In the genomic region with DNA sequence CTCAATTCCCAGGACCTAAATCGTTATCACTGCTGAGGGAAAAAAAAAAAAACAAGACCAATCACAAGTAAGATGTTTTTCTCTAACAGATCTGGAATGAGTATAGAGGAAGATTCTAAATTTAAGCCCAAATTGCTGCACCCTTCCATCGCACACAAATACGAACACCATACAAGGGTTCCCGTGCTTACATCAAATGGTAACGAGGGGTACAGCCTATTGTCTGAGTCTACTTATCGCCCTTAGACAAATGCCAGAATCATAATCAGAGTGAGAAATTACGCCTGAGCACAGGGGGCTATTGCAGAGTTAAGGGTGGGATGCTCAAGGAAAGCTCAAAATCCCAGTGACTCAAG, we compare ENCODE assay signal across 8 cellular contexts. TPM values are rescaled to one million over a fixed set of nuclear protein-coding genes. Genes with fewer than 3 reads are reported as not detected.
DNase-seq lines count a peak whose midpoint lies in the region; ATAC-seq, FAIRE-seq and TF ChIP-seq lines count a peak whose summit lies in the region.

No MANE protein-coding gene starts in this region.

- TF ChIP-seq POLR2A in suprapubic skin (IDR thresholded peaks at IDR 0.05), result no peak

- peaks cover 31% of the 10 kb centered on the region for H3K4me1 ChIP-seq in CD4-positive, CD25-positive, alpha-beta regulatory T cell (ENCODE audit: control insufficient read depth, insufficient read depth, low read length, poor library complexity, severe bottlenecking)
- H3K4me1 ChIP-seq in kidney (ENCODE audit: control insufficient read depth in 1 of 2, insufficient read depth in 1 of 2, low read depth in 1 of 2, low read length in 2 of 2), result peaks cover 3% of the 10 kb centered on the region in 2 donors
- peaks cover 35% of the 10 kb centered on the region for H3K4me1 ChIP-seq in suprapubic skin

- ATAC-seq in CD4-positive, CD25-positive, alpha-beta regulatory T cell (ENCODE audit: low read depth in 2 of 2), result peak in 1 of 2 donors; percentile 5
- peak; percentile 5 for ATAC-seq in HG02884 (IDR thresholded peaks at IDR 0.05; ENCODE audit: unreplicated experiment)

- no peaks in the 10 kb centered on the region for H3K9me3 ChIP-seq in CD4-positive, CD25-positive, alpha-beta regulatory T cell (ENCODE audit: control insufficient read depth in 2 of 2, low read length in 2 of 2)
- no peaks in the 10 kb centered on the region for H3K9me3 ChIP-seq in kidney (ENCODE audit: control insufficient read depth in 1 of 2, low read length in 2 of 2)
- H3K9me3 ChIP-seq in suprapubic skin, result no peaks in the 10 kb centered on the region

- peak overlapping the region; percentile 92 to 96 (median 94) for H3K4me3 Mint-ChIP-seq in CD4-positive, CD25-positive, alpha-beta regulatory T cell

- no peak for DNase-seq in CD4-positive, CD25-positive, alpha-beta regulatory T cell
- DNase-seq in kidney (no peak), suprapubic skin (ENCODE audit: low spot score in 2 of 2) (no peak), retina (no peak), DMS114 treated with DMSO at 0.1 percent for 48 hours (lab: John Stamatoyannopoulos, UW; ENCODE audit: unreplicated experiment) (no peak), NCI-H2107 (lab: John Stamatoyannopoulos, UW) (no peak)

- H3K4me3 ChIP-seq in CD4-positive, CD25-positive, alpha-beta regulatory T cell (ENCODE audit: low read depth, low read length), result peak overlapping the region; percentile 91
- H3K4me3 ChIP-seq in kidney (ENCODE audit: low read length in 2 of 2) (peak overlapping the region; percentile 90 to 93), suprapubic skin (peak overlapping the region; percentile 89)

- peak overlapping the region; percentile 64 to 85 for H3K9ac ChIP-seq in kidney (ENCODE audit: low read length in 2 of 2)

- peaks cover 3% of the 10 kb centered on the region for H3K36me3 Mint-ChIP-seq in CD4-positive, CD25-positive, alpha-beta regulatory T cell

- H3K9me3 Mint-ChIP-seq in CD4-positive, CD25-positive, alpha-beta regulatory T cell, result no peaks in the 10 kb centered on the region

- WGBS in adipose tissue, 3 donors, result 0 to 1% (median 1%) methylated on average over 7 of the region's 7 CpGs
- 2% methylated on average over 7 of the region's 7 CpGs for WGBS in suprapubic skin

- no peak for FAIRE-seq in kidney (lab: Jason Lieb, UNC)

- H3K36me3 ChIP-seq in CD4-positive, CD25-positive, alpha-beta regulatory T cell (ENCODE audit: control insufficient read depth, insufficient read depth, low read length), result no peaks in the 10 kb centered on the region
- no peaks in the 10 kb centered on the region for H3K36me3 ChIP-seq in kidney (ENCODE audit: control insufficient read depth in 1 of 2, insufficient read depth in 2 of 2, low read length in 2 of 2)
- no peaks in the 10 kb centered on the region for H3K36me3 ChIP-seq in suprapubic skin

- no peak for TF ChIP-seq EP300 in suprapubic skin (IDR thresholded peaks at IDR 0.05)

- H3K27ac ChIP-seq in CD4-positive, CD25-positive, alpha-beta regulatory T cell (ENCODE audit: insufficient read depth, low read length, poor library complexity, severe bottlenecking), result peak overlapping the region; percentile 97
- H3K27ac ChIP-seq in adipose tissue (ENCODE audit: low read depth, low read length), result peak overlapping the region; percentile 92
- H3K27ac ChIP-seq in kidney (ENCODE audit: low read depth in 2 of 2, low read length in 2 of 2), result peak overlapping the region in 1 of 2 donors; percentile 87
- H3K27ac ChIP-seq in suprapubic skin, result peak overlapping the region; percentile 93

- peaks cover 27 to 49% (median 36%) of the 10 kb centered on the region in 4 donors for H3K4me1 Mint-ChIP-seq in CD4-positive, CD25-positive, alpha-beta regulatory T cell

- peak overlapping the region; percentile 97 to 99 (median 98) for H3K27ac Mint-ChIP-seq in CD4-positive, CD25-positive, alpha-beta regulatory T cell

- intact Hi-C loops in kidney (cut with DNase I), result no loop called here

- TF ChIP-seq CTCF in kidney (IDR thresholded peaks at IDR 0.05; ENCODE audit: borderline replicate concordance, extremely low read depth, insufficient read depth) (no peak), suprapubic skin (IDR thresholded peaks at IDR 0.05) (no peak)

- H3K27me3 Mint-ChIP-seq in CD4-positive, CD25-positive, alpha-beta regulatory T cell, result peaks cover 30% of the 10 kb centered on the region

- H3K27me3 ChIP-seq in CD4-positive, CD25-positive, alpha-beta regulatory T cell (ENCODE audit: control insufficient read depth, insufficient read depth, low read length), result peaks cover 10% of the 10 kb centered on the region
- peaks cover 5% of the 10 kb centered on the region for H3K27me3 ChIP-seq in suprapubic skin

RNA-seq across cellular contexts. Expression of a gene that starts 0.6 kb away (rescaled TPM):
- total RNA-seq in CD4-positive, CD25-positive, alpha-beta regulatory T cell, result 58.4 TPM
- polyA plus RNA-seq in CD4-positive, CD25-positive, alpha-beta regulatory T cell, result 10 to 100 TPM; 23.7 to 28.2 (median 25.0) TPM
- polyA plus RNA-seq in adipose tissue (10 to 100 TPM in 2 of 3 donors, 1 to 10 TPM in 1; 5.3 to 23.7 (median 12.7) TPM), kidney (ENCODE audit: insufficient read depth, low read depth, low replicate concordance) (6.4 TPM)
- total RNA-seq in kidney (53.1 TPM), suprapubic skin (10 to 100 TPM; 18.8 to 40.6 (median 34.7) TPM)

RNA-seq across cellular contexts. Expression of a gene that starts 52.9 kb away (rescaled TPM):
- total RNA-seq in CD4-positive, CD25-positive, alpha-beta regulatory T cell, result not detected
- under 1 TPM in 1 of 4 donors, not detected in 3; 0.17 TPM for polyA plus RNA-seq in CD4-positive, CD25-positive, alpha-beta regulatory T cell
- polyA plus RNA-seq in adipose tissue (under 1 TPM in 1 of 3 donors, not detected in 2; 0.14 TPM), kidney (ENCODE audit: insufficient read depth, low read depth, low replicate concordance) (not detected)
- total RNA-seq in kidney (not detected), suprapubic skin (1 to 10 TPM in 1 of 4 donors, under 1 TPM in 1, not detected in 2; 0.38 to 1.1 TPM)
